ENCODE assay signal across 8 cellular contexts in genomic region chr16:31179747-31180458, GRCh38. TPM values are rescaled to one million over a fixed set of nuclear protein-coding genes. Genes with fewer than 3 reads are reported as not detected.
DNase-seq lines count a peak whose midpoint lies in the region; ATAC-seq and TF ChIP-seq lines count a peak whose summit lies in the region.

Gene FUS (plus strand): TSS chr16:31180139. CDS start chr16:31180215, 76 bp downstream.

- ATAC-seq in GM19035 (IDR thresholded peaks at IDR 0.05; ENCODE audit: unreplicated experiment) (peak; percentile 60), HG03342 (IDR thresholded peaks at IDR 0.05; ENCODE audit: unreplicated experiment) (peak; percentile 55)

- peak; percentile 81 for DNase-seq in AG09319 (ENCODE audit: extremely low read depth, low read depth)
- DNase-seq in NCI-H460 (ENCODE audit: extremely low read depth, low read depth) = peak; percentile 87
- DNase-seq in activated CD4-positive, alpha-beta T cell treated with anti-CD3 and anti-CD28 coated beads for 1 hour = peak; percentile 90
- peak; percentile 39 to 54 for DNase-seq in cerebellar nuclear complex (lab: John Stamatoyannopoulos, UW)
- no peak for DNase-seq in kidney epithelial cell (ENCODE audit: low read depth)
- DNase-seq in stimulated activated CD4-positive, alpha-beta T cell treated with anti-CD3 and anti-CD28 coated beads, Interleukin-15, amount 100 ng/mL, for 24 hours = peak; percentile 92

- TF ChIP-seq CTCF in AG09319 (IDR thresholded peaks at IDR 0.05; ENCODE audit: low read depth, low read length) (no peak), kidney epithelial cell (IDR thresholded peaks at IDR 0.05; ENCODE audit: insufficient read depth, low read length, poor library complexity, severe bottlenecking) (no peak)

- H3K36me3 ChIP-seq in kidney epithelial cell (ENCODE audit: control insufficient read depth, insufficient read depth, low read length) = no peaks in the 10 kb centered on the region

- H3K27me3 ChIP-seq in kidney epithelial cell (ENCODE audit: control insufficient read depth, insufficient read depth, low read length) = no peaks in the 10 kb centered on the region

- peak within 1 kb of the TSS; percentile 63 for H3K4me3 ChIP-seq in kidney epithelial cell (ENCODE audit: low read depth, low read length)

RNA-seq across cellular contexts. Expression of gene FUS, which starts in this region (rescaled TPM):
- total RNA-seq in NCI-H460 (2014; rRNA removed; shearing (Covaris generic)) = 27.3 and 49.7 TPM in 2 replicates
- 49.6 and 65.4 TPM in 2 replicates for polyA plus RNA-seq in NCI-H460 (2014; cell fraction: nucleus; rRNA removed)
- 71.9 and 83.1 TPM in 2 replicates for total RNA-seq in kidney epithelial cell
